Comparison of ENCODE assay signal across 16 cellular contexts in the genomic region with DNA sequence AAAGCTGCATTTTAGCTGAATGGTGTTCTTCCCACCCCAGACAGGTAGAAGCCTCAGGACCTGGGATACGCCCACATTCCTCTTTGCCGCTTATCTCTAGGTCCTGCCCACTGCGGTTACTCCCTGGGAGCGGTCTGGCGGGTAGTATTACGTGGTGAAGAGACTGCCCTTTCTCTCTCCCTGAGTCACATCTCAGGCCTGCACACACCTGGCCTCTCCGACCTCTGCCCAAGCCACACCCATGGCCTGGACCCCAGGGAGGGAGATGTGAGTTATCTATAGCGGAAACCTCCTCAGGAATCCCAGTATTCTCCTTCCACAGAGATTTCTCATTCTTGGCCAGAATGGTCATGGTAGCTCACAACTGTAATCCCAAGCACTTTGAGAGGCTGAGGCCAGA. TPM values are rescaled to one million over a fixed set of nuclear protein-coding genes. Genes with fewer than 3 reads are reported as not detected.
A peak's percentile ranks its signal among the peaks of the same experiment; 100 is the strongest.
DNase-seq lines count a peak whose midpoint lies in the region; ATAC-seq and TF ChIP-seq lines count a peak whose summit lies in the region.
"Had no signal": no experiment of that assay in that cellular context is flagged by ENCODE, and none has a peak within 500 bp of the region (broad histone marks: within the 10 kb centered on the region; RNA-seq: fewer than 3 reads in every experiment).

No MANE protein-coding gene starts in this region.

- H3F3A ChIP-seq in GM23338 (replicated peaks; ENCODE audit: low read depth), result no peaks in the 10 kb centered on the region

- H3K4me1 ChIP-seq in GM23338 (ENCODE audit: insufficient read depth) (no peaks in the 10 kb centered on the region), hepatocyte (ENCODE audit: insufficient read depth) (peaks cover 37% of the 10 kb centered on the region)
- H3K4me1 ChIP-seq: tibial artery had no signal

- H3K9me3 ChIP-seq in hepatocyte (ENCODE audit: low read depth), result no peaks in the 10 kb centered on the region
- H3K9me3 ChIP-seq: esophagus squamous epithelium, tibial artery had no signal

- POLR2A ChIA-PET in RWPE1 (lab: Yijun Ruan, JAX; ENCODE audit: low non-redundant PET), result no interaction called here

- ATAC-seq in GM23338, result peak; percentile 97
- ATAC-seq in HG03521 (IDR thresholded peaks at IDR 0.05; ENCODE audit: unreplicated experiment), result no peak
- ATAC-seq: naive thymus-derived CD4-positive, alpha-beta T cell had no signal

- H3K4me3 ChIP-seq in GM23338 (no peak overlapping the region), hepatocyte (no peak overlapping the region)
- H3K4me3 ChIP-seq: esophagus squamous epithelium, tibial artery had no signal

- no peak overlapping the region for H3K4me3 Mint-ChIP-seq in GM23338
- H3K4me3 Mint-ChIP-seq: activated naive CD8-positive, alpha-beta T cell treated with anti-CD3 and anti-CD28 coated beads, Interleukin-2, amount 10 ng/mL, durations not matched to agents 7 days and 5 days; naive thymus-derived CD4-positive, alpha-beta T cell had no signal

- H3K9me2 ChIP-seq in GM23338 (ENCODE audit: insufficient read depth), result no peaks in the 10 kb centered on the region
- H3K9me2 ChIP-seq in hepatocyte (replicated peaks; ENCODE audit: insufficient read depth), result no peaks in the 10 kb centered on the region

- H2AFZ ChIP-seq in GM23338, result no peak overlapping the region
- H2AFZ ChIP-seq in hepatocyte, result no peak overlapping the region

- DNase-seq in GM23338 (ENCODE audit: low spot score) (peak; percentile 81), RWPE1 (ENCODE audit: low spot score) (peak; percentile 92), hepatocyte (ENCODE audit: low spot score) (peak; percentile 92), myocyte (ENCODE audit: low read depth) (peak; percentile 18), DMS53 treated with DMSO at 0.1 percent for 48 hours (lab: John Stamatoyannopoulos, UW; ENCODE audit: unreplicated experiment) (no peak), mesenteric fat pad (ENCODE audit: low spot score) (no peak)
- no peak for DNase-seq in activated CD4-positive, alpha-beta T cell treated with anti-CD3 and anti-CD28 coated beads for 1 hour
- DNase-seq: activated CD4-positive, CD25-positive, alpha-beta regulatory T cell; activated CD8-positive, alpha-beta memory T cell treated with anti-CD3 and anti-CD28 coated beads, Interleukin-2, amount 50 U/mL, for 48 hours; activated naive CD8-positive, alpha-beta T cell treated with anti-CD3 and anti-CD28 coated beads, Interleukin-2, amount 10 ng/mL, durations not matched to agents 7 days and 5 days; AML-193; esophagus squamous epithelium; naive thymus-derived CD4-positive, alpha-beta T cell; retina; tibial artery had no signal

- H3K36me3 Mint-ChIP-seq in GM23338 (ENCODE audit: low read depth), result peaks cover 15% of the 10 kb centered on the region; the same call in 2 of the 3 replicates
- H3K36me3 Mint-ChIP-seq: activated naive CD8-positive, alpha-beta T cell treated with anti-CD3 and anti-CD28 coated beads, Interleukin-2, amount 10 ng/mL, durations not matched to agents 7 days and 5 days; naive thymus-derived CD4-positive, alpha-beta T cell had no signal

- H3K79me2 ChIP-seq in GM23338 (replicated peaks; ENCODE audit: insufficient read depth) (peaks cover 33% of the 10 kb centered on the region), hepatocyte (peaks cover 70% of the 10 kb centered on the region)

- H3K4me1 Mint-ChIP-seq in GM23338, result peaks cover 20% of the 10 kb centered on the region
- H3K4me1 Mint-ChIP-seq: activated naive CD8-positive, alpha-beta T cell treated with anti-CD3 and anti-CD28 coated beads, Interleukin-2, amount 10 ng/mL, durations not matched to agents 7 days and 5 days; naive thymus-derived CD4-positive, alpha-beta T cell had no signal

- H3K27ac ChIP-seq in GM23338 (ENCODE audit: low read depth), result no peak overlapping the region
- H3K27ac ChIP-seq in RWPE1, result peak overlapping the region; percentile 56
- H3K27ac ChIP-seq in hepatocyte, result peak overlapping the region; percentile 98
- H3K27ac ChIP-seq: esophagus squamous epithelium, tibial artery had no signal

- CTCF ChIA-PET in RWPE1 (lab: Yijun Ruan, JAX), result no interaction called here

- H3K4me2 ChIP-seq in GM23338 (no peak overlapping the region; the same call in 1 of the 2 replicates), hepatocyte (peak overlapping the region; percentile 54)

- 27% methylated on average over 8 of the region's 8 CpGs for WGBS in hepatocyte (ENCODE audit: low lambda C conversion rate, missing lambda C conversion rate)

- H3K27ac Mint-ChIP-seq in GM23338, result peak overlapping the region; percentile 62; the same call in 1 of the 2 replicates
- H3K27ac Mint-ChIP-seq: activated naive CD8-positive, alpha-beta T cell treated with anti-CD3 and anti-CD28 coated beads, Interleukin-2, amount 10 ng/mL, durations not matched to agents 7 days and 5 days; naive thymus-derived CD4-positive, alpha-beta T cell had no signal

- no peaks in the 10 kb centered on the region for H3K27me3 ChIP-seq in GM23338 (ENCODE audit: insufficient read depth)
- no peaks in the 10 kb centered on the region for H3K27me3 ChIP-seq in hepatocyte
- H3K27me3 ChIP-seq: esophagus squamous epithelium, tibial artery had no signal

- H3K9me3 Mint-ChIP-seq in GM23338, result no peaks in the 10 kb centered on the region
- H3K9me3 Mint-ChIP-seq: activated naive CD8-positive, alpha-beta T cell treated with anti-CD3 and anti-CD28 coated beads, Interleukin-2, amount 10 ng/mL, durations not matched to agents 7 days and 5 days had no signal

- H3K27me3 Mint-ChIP-seq in GM23338 (ENCODE audit: insufficient read depth, low read depth, poor library complexity), result peaks cover 9% of the 10 kb centered on the region
- H3K27me3 Mint-ChIP-seq: activated naive CD8-positive, alpha-beta T cell treated with anti-CD3 and anti-CD28 coated beads, Interleukin-2, amount 10 ng/mL, durations not matched to agents 7 days and 5 days; naive thymus-derived CD4-positive, alpha-beta T cell had no signal

- TF ChIP-seq CTCF in GM23338 (conservative IDR thresholded peaks at IDR 0.05; ENCODE audit: low read depth in 2 of 2) (no peak), RWPE1 (conservative IDR thresholded peaks at IDR 0.05; ENCODE audit: low read depth) (no peak), hepatocyte (IDR thresholded peaks at IDR 0.05; ENCODE audit: poor library complexity) (no peak)

- peaks cover 4% of the 10 kb centered on the region; the same call in 1 of the 2 replicates for H4K20me1 ChIP-seq in GM23338 (replicated peaks; ENCODE audit: insufficient read depth)
- H4K20me1 ChIP-seq in hepatocyte (ENCODE audit: insufficient read depth, poor library complexity, severe bottlenecking), result no peaks in the 10 kb centered on the region

- H3K36me3 ChIP-seq in GM23338 (ENCODE audit: insufficient read depth), result no peaks in the 10 kb centered on the region
- no peaks in the 10 kb centered on the region for H3K36me3 ChIP-seq in hepatocyte (replicated peaks; ENCODE audit: insufficient read depth, low read depth)
- H3K36me3 ChIP-seq: esophagus squamous epithelium, tibial artery had no signal

TF ChIP-seq in GM23338, 12 proteins besides CTCF, POLR2A, EP300 and RAD21:
- TF ChIP-seq ETS1 (IDR thresholded peaks at IDR 0.05) (no peak), JUNB (IDR thresholded peaks at IDR 0.05; ENCODE audit: unreplicated experiment) (no peak)

RNA-seq across cellular contexts. Expression of gene RHPN2, which starts 17.3 kb away (rescaled TPM):
- total RNA-seq in GM23338 (2014; rRNA removed; shearing (Covaris generic)), result 28.8 and 29.6 TPM in 2 replicates
- polyA plus RNA-seq in GM23338 (2016; fragmentation: Nextera tagmentation; extraction: Ambion mirVana) (14.2 and 15.7 TPM in 2 replicates), hepatocyte (44.3 and 54.2 TPM in 2 replicates)
- total RNA-seq in hepatocyte (67.6 and 67.9 TPM in 2 replicates), myocyte (9.0 and 13.9 TPM in 2 replicates), mesenteric fat pad (2.1 TPM)
- 8.5 TPM for polyA plus RNA-seq in myocyte (2012)

RNA-seq across cellular contexts. Expression of gene GPATCH1, which starts 33.6 kb away (rescaled TPM):
- 8.1 and 13.6 TPM in 2 replicates for total RNA-seq in GM23338 (2014; rRNA removed; shearing (Covaris generic))
- 11.5 and 12.0 TPM in 2 replicates for polyA plus RNA-seq in GM23338 (2016; fragmentation: Nextera tagmentation; extraction: Ambion mirVana)
- total RNA-seq in hepatocyte, result 6.7 and 14.5 TPM in 2 replicates
- polyA plus RNA-seq in hepatocyte, result 6.8 and 9.7 TPM in 2 replicates
- 5.4 and 6.2 TPM in 2 replicates for total RNA-seq in myocyte
- 4.9 TPM for polyA plus RNA-seq in myocyte (2012)
- total RNA-seq in mesenteric fat pad, result 6.2 TPM

Comparison
In these comparisons a context has a peak if more than half of its experiments do, and no peak if none do; other contexts are left out.
1. DNase-seq: peak in GM23338 (single experiment), RWPE1 (single experiment), hepatocyte (single experiment) and myocyte (single experiment); none in DMS53 treated with DMSO at 0.1 percent for 48 hours (single experiment), activated CD4-positive, alpha-beta T cell treated with anti-CD3 and anti-CD28 coated beads for 1 hour (single experiment) and mesenteric fat pad (single experiment).